ENCODE assay signal across 8 cellular contexts in the genomic region with DNA sequence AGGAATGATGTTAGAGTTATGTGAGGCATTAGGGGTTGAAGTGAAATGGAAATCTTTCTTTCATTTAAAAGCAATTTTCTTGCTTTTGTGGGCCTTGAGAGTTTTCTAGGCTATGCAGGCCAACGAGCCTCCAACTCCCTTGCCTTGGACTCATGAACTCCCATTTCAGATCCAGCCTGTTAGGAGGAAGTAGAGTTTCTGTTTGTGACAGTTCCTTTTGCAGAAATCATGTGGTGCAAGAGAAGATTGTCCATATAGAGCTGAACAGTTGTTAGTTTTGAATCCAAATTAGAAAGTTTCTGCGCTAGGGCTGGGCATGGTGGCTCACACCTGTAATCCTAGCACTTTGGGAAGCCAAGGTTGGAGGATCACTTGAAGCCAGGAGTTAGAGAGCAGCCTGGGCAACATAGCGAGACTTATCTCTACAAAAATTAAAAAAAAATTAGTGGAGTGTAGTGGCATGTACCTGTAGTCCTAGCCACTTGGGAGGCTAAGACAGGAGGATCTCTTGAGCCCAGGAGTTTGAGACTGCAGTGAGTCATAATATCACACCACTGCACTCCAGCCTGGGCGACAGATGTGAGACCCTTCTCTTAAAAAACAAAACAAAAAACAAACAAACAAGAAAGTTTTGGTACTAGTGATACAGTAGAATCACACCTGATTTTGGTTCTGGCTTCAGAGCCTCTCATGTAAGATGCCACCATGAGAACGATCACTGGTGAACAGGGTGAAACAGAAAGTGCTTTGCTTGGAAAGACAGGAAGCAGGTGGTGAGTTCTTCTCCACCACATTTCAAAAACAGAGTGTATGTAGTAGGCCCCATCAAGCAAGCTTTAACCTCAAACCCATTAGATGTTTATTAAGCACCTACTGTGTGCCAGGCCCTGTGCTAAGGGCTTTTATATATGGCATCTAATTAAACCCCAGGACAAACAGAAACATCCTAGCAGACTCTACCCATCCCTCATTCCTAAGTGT. TPM values are rescaled to one million over a fixed set of nuclear protein-coding genes. Genes with fewer than 3 reads are reported as not detected.
DNase-seq lines count a peak whose midpoint lies in the region; ATAC-seq lines count a peak whose summit lies in the region.

No MANE protein-coding gene starts in this region.

- H3K4me1 ChIP-seq in CD4-positive, CD25-positive, alpha-beta regulatory T cell (ENCODE audit: control insufficient read depth, insufficient read depth, low read length, poor library complexity, severe bottlenecking), result peaks cover 13% of the 10 kb centered on the region
- H3K4me1 ChIP-seq in Karpas-422 (ENCODE audit: low read length), result no peaks in the 10 kb centered on the region

- peak; percentile 90 to 91 for ATAC-seq in CD4-positive, CD25-positive, alpha-beta regulatory T cell (ENCODE audit: low read depth in 2 of 2)
- ATAC-seq in GM19397 (IDR thresholded peaks at IDR 0.05; ENCODE audit: unreplicated experiment) (peak; percentile 82), HG03432 (IDR thresholded peaks at IDR 0.05; ENCODE audit: unreplicated experiment) (peak; percentile 90)

- H3K27ac ChIP-seq in CD4-positive, CD25-positive, alpha-beta regulatory T cell (ENCODE audit: insufficient read depth, low read length, poor library complexity, severe bottlenecking), result no peak overlapping the region
- H3K27ac ChIP-seq in Karpas-422 (ENCODE audit: low read length), result no peak overlapping the region

- H3K9me2 ChIP-seq in Karpas-422 (replicated peaks; ENCODE audit: insufficient read depth, low read length), result no peaks in the 10 kb centered on the region

- H3K4me3 ChIP-seq in CD4-positive, CD25-positive, alpha-beta regulatory T cell (ENCODE audit: low read depth, low read length), result peak overlapping the region; percentile 58
- no peak overlapping the region for H3K4me3 ChIP-seq in Karpas-422 (ENCODE audit: low read length)

- H3K9me3 ChIP-seq in CD4-positive, CD25-positive, alpha-beta regulatory T cell (ENCODE audit: control insufficient read depth in 2 of 2, low read length in 2 of 2), result no peaks in the 10 kb centered on the region
- H3K9me3 ChIP-seq in Karpas-422 (ENCODE audit: low read length), result no peaks in the 10 kb centered on the region

- H3K4me1 Mint-ChIP-seq in CD4-positive, CD25-positive, alpha-beta regulatory T cell, result peaks cover 6 to 39% (median 21%) of the 10 kb centered on the region in 4 donors
- H3K4me1 Mint-ChIP-seq in activated naive CD8-positive, alpha-beta T cell treated with anti-CD3 and anti-CD28 coated beads for 36 hours, result peaks cover 41% of the 10 kb centered on the region

- peak in 2 of 3 donors; percentile 41 to 89 for DNase-seq in CD4-positive, CD25-positive, alpha-beta regulatory T cell
- peak; percentile 22 for DNase-seq in activated naive CD8-positive, alpha-beta T cell treated with anti-CD3 and anti-CD28 coated beads for 36 hours
- DNase-seq in DMS79 (lab: John Stamatoyannopoulos, UW) (no peak), Karpas-422 (no peak), LoVo (ENCODE audit: low spot score) (no peak), NCI-H748 (lab: John Stamatoyannopoulos, UW; ENCODE audit: unreplicated experiment) (no peak)

- H3K9me3 Mint-ChIP-seq in CD4-positive, CD25-positive, alpha-beta regulatory T cell, result peaks cover 0 to 5% (median 0%) of the 10 kb centered on the region in 7 donors
- H3K9me3 Mint-ChIP-seq in activated naive CD8-positive, alpha-beta T cell treated with anti-CD3 and anti-CD28 coated beads for 36 hours, result peaks cover 4% of the 10 kb centered on the region

- peaks cover 12% of the 10 kb centered on the region for H3K27me3 Mint-ChIP-seq in CD4-positive, CD25-positive, alpha-beta regulatory T cell
- no peaks in the 10 kb centered on the region for H3K27me3 Mint-ChIP-seq in activated naive CD8-positive, alpha-beta T cell treated with anti-CD3 and anti-CD28 coated beads for 36 hours

- no peaks in the 10 kb centered on the region for H3K36me3 ChIP-seq in CD4-positive, CD25-positive, alpha-beta regulatory T cell (ENCODE audit: control insufficient read depth, insufficient read depth, low read length)
- no peaks in the 10 kb centered on the region for H3K36me3 ChIP-seq in Karpas-422 (ENCODE audit: insufficient read depth, low read length)

- H3K4me3 Mint-ChIP-seq in CD4-positive, CD25-positive, alpha-beta regulatory T cell, result peak overlapping the region in 2 of 4 donors; percentile 53 to 70
- no peak overlapping the region for H3K4me3 Mint-ChIP-seq in activated naive CD8-positive, alpha-beta T cell treated with anti-CD3 and anti-CD28 coated beads for 36 hours

- no peak overlapping the region for H3K9ac ChIP-seq in Karpas-422 (ENCODE audit: low read length)

- peak overlapping the region; percentile 72 to 89 (median 85) for H3K27ac Mint-ChIP-seq in CD4-positive, CD25-positive, alpha-beta regulatory T cell
- peak overlapping the region; percentile 87 for H3K27ac Mint-ChIP-seq in activated naive CD8-positive, alpha-beta T cell treated with anti-CD3 and anti-CD28 coated beads for 36 hours

- no peaks in the 10 kb centered on the region for H3K27me3 ChIP-seq in CD4-positive, CD25-positive, alpha-beta regulatory T cell (ENCODE audit: control insufficient read depth, insufficient read depth, low read length)
- no peaks in the 10 kb centered on the region for H3K27me3 ChIP-seq in Karpas-422 (ENCODE audit: low read length)

- H4K20me1 ChIP-seq in Karpas-422 (ENCODE audit: insufficient read depth, low read depth, low read length), result no peaks in the 10 kb centered on the region

- no peak overlapping the region for H2AFZ ChIP-seq in Karpas-422 (ENCODE audit: low read length)

- no peaks in the 10 kb centered on the region for H3K79me2 ChIP-seq in Karpas-422 (ENCODE audit: low read length)

- H3K4me2 ChIP-seq in Karpas-422 (ENCODE audit: low read depth, low read length, poor library complexity, severe bottlenecking), result no peak overlapping the region

- H3K36me3 Mint-ChIP-seq in CD4-positive, CD25-positive, alpha-beta regulatory T cell, result no peaks in the 10 kb centered on the region
- H3K36me3 Mint-ChIP-seq in activated naive CD8-positive, alpha-beta T cell treated with anti-CD3 and anti-CD28 coated beads for 36 hours, result peaks cover 4% of the 10 kb centered on the region

RNA-seq across cellular contexts. Expression of a gene that starts 47.5 kb away (rescaled TPM):
- total RNA-seq in CD4-positive, CD25-positive, alpha-beta regulatory T cell, result 179 TPM
- 1 to 10 TPM; 4.5 to 7.4 (median 5.9) TPM for polyA plus RNA-seq in CD4-positive, CD25-positive, alpha-beta regulatory T cell
- 10 to 100 TPM; 40.5 to 41.1 TPM for total RNA-seq in activated naive CD8-positive, alpha-beta T cell treated with anti-CD3 and anti-CD28 coated beads for 36 hours
- 18.8 and 37.5 TPM in 2 replicates for total RNA-seq in Karpas-422 (2014; rRNA removed; shearing (Covaris generic); ENCODE audit: low replicate concordance)

Comparison
In these comparisons a context has a peak if more than half of its experiments do, and no peak if none do; other contexts are left out.
1. DNase-seq: peak in CD4-positive, CD25-positive, alpha-beta regulatory T cell (2 of 3) and activated naive CD8-positive, alpha-beta T cell treated with anti-CD3 and anti-CD28 coated beads for 36 hours (single experiment); none in DMS79 (single experiment), Karpas-422 (single experiment), LoVo (single experiment) and NCI-H748 (single experiment).
2. Peak in every context shown above with its lines, with median percentiles within 50 percentile points of each other: ATAC-seq.